ENCODE assay signal across 21 cellular contexts in genomic region chr6:33848498-33848897, GRCh38. TPM values are rescaled to one million over a fixed set of nuclear protein-coding genes. Genes with fewer than 3 reads are reported as not detected.
DNase-seq lines count a peak whose midpoint lies in the region; TF ChIP-seq lines count a peak whose summit lies in the region.
"Had no signal": no experiment of that assay in that cellular context is flagged by ENCODE, and none has a peak within 500 bp of the region (broad histone marks: within the 10 kb centered on the region; RNA-seq: fewer than 3 reads in every experiment).

No MANE protein-coding gene starts in this region.

- H3K27ac Mint-ChIP-seq in nephron (peak overlapping the region; percentile 42 to 78 (median 62)), chondrocyte (ENCODE audit: unreplicated experiment) (no peak overlapping the region)
- H3K27ac Mint-ChIP-seq: CD14-positive monocyte, T-cell had no signal

- H3K36me3 Mint-ChIP-seq in nephron (ENCODE audit: low read depth) = no peaks in the 10 kb centered on the region
- H3K36me3 Mint-ChIP-seq in chondrocyte (ENCODE audit: low read depth) = no peaks in the 10 kb centered on the region
- H3K36me3 Mint-ChIP-seq: CD14-positive monocyte, T-cell had no signal

- H3K4me1 Mint-ChIP-seq in nephron = peaks cover 39% of the 10 kb centered on the region
- no peaks in the 10 kb centered on the region for H3K4me1 Mint-ChIP-seq in chondrocyte (ENCODE audit: low read depth)
- H3K4me1 Mint-ChIP-seq: CD14-positive monocyte, T-cell had no signal

- DNase-seq in NCI-H1694 (lab: John Stamatoyannopoulos, UW) (peak; percentile 67), NCI-H82 (lab: John Stamatoyannopoulos, UW) (peak; percentile 98), superior temporal gyrus (ENCODE audit: extremely low spot score) (no peak), chondrocyte (ENCODE audit: low spot score) (no peak), DMS53 (lab: John Stamatoyannopoulos, UW) (no peak), uterus (no peak)
- DNase-seq: ACHN; DMS153; GF-D8; NCI-H1105; NCI-H2107; NCI-H226; NCI-H526 treated with DMSO at 0.1 percent for 48 hours; NK-92 treated with Interleukin-12 subunit alpha and Interleukin-12 subunit beta, amount 100 ng/mL, for 24 hours; SIG-M5; T-cell had no signal

- H3K27ac ChIP-seq in uterus = no peak overlapping the region

- H3K36me3 ChIP-seq in uterus = no peaks in the 10 kb centered on the region
- H3K36me3 ChIP-seq: HAP-1 had no signal

- peaks cover 18% of the 10 kb centered on the region for H3K27me3 Mint-ChIP-seq in nephron (ENCODE audit: low read depth)
- peaks cover 2% of the 10 kb centered on the region for H3K27me3 Mint-ChIP-seq in chondrocyte (ENCODE audit: low read depth)

- no peaks in the 10 kb centered on the region for H3K9me3 ChIP-seq in uterus
- H3K9me3 ChIP-seq: HAP-1 had no signal

- TF ChIP-seq POLR2A in uterus (IDR thresholded peaks at IDR 0.05) = no peak

- TF ChIP-seq CTCF in nephron (IDR thresholded peaks at IDR 0.05; ENCODE audit: unreplicated experiment in 3 of 3) (no peak), chondrocyte (IDR thresholded peaks at IDR 0.05) (no peak), uterus (IDR thresholded peaks at IDR 0.05) (no peak)

- H3K27me3 ChIP-seq in uterus = no peaks in the 10 kb centered on the region

- H3K4me3 Mint-ChIP-seq in nephron = no peak overlapping the region
- H3K4me3 Mint-ChIP-seq in chondrocyte (ENCODE audit: unreplicated experiment) = no peak overlapping the region
- H3K4me3 Mint-ChIP-seq: CD14-positive monocyte, T-cell had no signal

- H3K9me3 Mint-ChIP-seq in nephron (no peaks in the 10 kb centered on the region), chondrocyte (ENCODE audit: low read depth) (no peaks in the 10 kb centered on the region)
- H3K9me3 Mint-ChIP-seq: CD14-positive monocyte, T-cell had no signal

- H3K4me3 ChIP-seq in uterus = no peak overlapping the region
- H3K4me3 ChIP-seq: HAP-1 had no signal

- H3K4me1 ChIP-seq in uterus = no peaks in the 10 kb centered on the region

- intact Hi-C loops in uterus (cut with DNase I; ENCODE audit: low total_unique reads) = no loop called here

RNA-seq across cellular contexts. Expression of gene MLN, which starts 44.7 kb away (rescaled TPM):
- not detected in 3 replicates for total RNA-seq in chondrocyte
- total RNA-seq in uterus = not detected
- total RNA-seq: OCI-LY7, RPMI7951, T-cell had no signal

RNA-seq across cellular contexts. Expression of gene LEMD2, which starts 59.6 kb away (rescaled TPM):
- total RNA-seq in chondrocyte (57.3 to 61.6 TPM (median 60.1 TPM) in 3 replicates), uterus (10 to 100 TPM; 31.0 to 83.3 (median 37.6) TPM)

Comparison
In these comparisons a context has a peak if more than half of its experiments do, and no peak if none do; other contexts are left out.
1. DNase-seq: peak in NCI-H1694 (single experiment) and NCI-H82 (single experiment); none in superior temporal gyrus (single experiment), chondrocyte (single experiment), DMS53 (single experiment) and uterus (0 of 2).